In genomic region chr14:87993485-87993809, GRCh38 we compare ENCODE assay signal across 8 cellular contexts. TPM values are rescaled to one million over a fixed set of nuclear protein-coding genes. Genes with fewer than 3 reads are reported as not detected.
DNase-seq lines count a peak whose midpoint lies in the region; ATAC-seq, FAIRE-seq and TF ChIP-seq lines count a peak whose summit lies in the region.

No MANE protein-coding gene starts in this region.

- CTCF ChIA-PET in RWPE1 (lab: Yijun Ruan, JAX), result no interaction called here

- TF ChIP-seq POLR2A in Peyer's patch (IDR thresholded peaks at IDR 0.05), result no peak

- no peaks in the 10 kb centered on the region for H4K20me1 ChIP-seq in fibroblast of lung (ENCODE audit: control insufficient read depth, extremely low read depth, insufficient read depth, low read length)

- peak overlapping the region; percentile 71 for H3K9ac ChIP-seq in fibroblast of lung (ENCODE audit: insufficient read depth, low read length)
- peak overlapping the region; percentile 78 for H3K9ac ChIP-seq in skeletal muscle satellite cell (ENCODE audit: low read depth, low read length)

- peak overlapping the region; percentile 97 for H2AFZ ChIP-seq in fibroblast of lung (ENCODE audit: low read length)

- POLR2A ChIA-PET in RWPE1 (lab: Yijun Ruan, JAX; ENCODE audit: low non-redundant PET), result no interaction called here

- peaks cover 0 to 38% (median 0%) of the 10 kb centered on the region in 4 donors for H3K4me1 ChIP-seq in Peyer's patch
- peaks cover 4% of the 10 kb centered on the region for H3K4me1 ChIP-seq in fibroblast of lung (ENCODE audit: control insufficient read depth, extremely low read depth, insufficient read depth, low read length)
- H3K4me1 ChIP-seq in skeletal muscle satellite cell (ENCODE audit: control insufficient read depth, insufficient read depth, low read length), result peaks cover 10% of the 10 kb centered on the region

- no peaks in the 10 kb centered on the region for H3K79me2 ChIP-seq in fibroblast of lung (ENCODE audit: control insufficient read depth, insufficient read depth, low read length)

- peak; percentile 57 for FAIRE-seq in GM19239 (lab: Jason Lieb, UNC)

- peak overlapping the region; percentile 87 to 97 (median 92) for H3K27ac ChIP-seq in Peyer's patch
- peak overlapping the region; percentile 85 for H3K27ac ChIP-seq in fibroblast of lung (ENCODE audit: insufficient read depth, low read length)
- no peak overlapping the region for H3K27ac ChIP-seq in RWPE1

- no peak for ATAC-seq in GM18517 (IDR thresholded peaks at IDR 0.05; ENCODE audit: unreplicated experiment)

- H3K27me3 ChIP-seq in Peyer's patch (no peaks in the 10 kb centered on the region), fibroblast of lung (ENCODE audit: control insufficient read depth, insufficient read depth, low read length) (no peaks in the 10 kb centered on the region), skeletal muscle satellite cell (ENCODE audit: control insufficient read depth, insufficient read depth, low read length) (peaks cover under 1% of the 10 kb centered on the region)

- H3K36me3 ChIP-seq in Peyer's patch (no peaks in the 10 kb centered on the region), fibroblast of lung (ENCODE audit: control insufficient read depth, insufficient read depth, low read length) (no peaks in the 10 kb centered on the region), skeletal muscle satellite cell (ENCODE audit: insufficient read depth, low read length) (no peaks in the 10 kb centered on the region)

- no peak for TF ChIP-seq CTCF in Peyer's patch (IDR thresholded peaks at IDR 0.05)
- no peak for TF ChIP-seq CTCF in fibroblast of lung (conservative IDR thresholded peaks at IDR 0.05 in 1 of 2, IDR thresholded peaks at IDR 0.05 in 1 of 2; ENCODE audit: low read depth in 1 of 2, low read length in 2 of 2)
- no peak for TF ChIP-seq CTCF in RWPE1 (conservative IDR thresholded peaks at IDR 0.05; ENCODE audit: low read depth)

- DNase-seq in GM19239 (ENCODE audit: insufficient read length, low spot score), result no peak
- no peak for DNase-seq in Peyer's patch
- DNase-seq in fibroblast of lung (ENCODE audit: low read depth in 2 of 2), result no peak
- DNase-seq in RWPE1 (ENCODE audit: low spot score), result no peak
- DNase-seq in 8988T, result no peak
- DNase-seq in AG08395 (ENCODE audit: low spot score), result no peak

- H3K4me3 ChIP-seq in Peyer's patch (peak overlapping the region; percentile 62 to 92 (median 81)), fibroblast of lung (replicated peaks in 1 of 4; ENCODE audit: control extremely low read depth in 1 of 4, insufficient read depth in 1 of 4, low read depth in 3 of 4, low read length in 4 of 4) (peak overlapping the region; percentile 45 to 75 (median 69)), skeletal muscle satellite cell (ENCODE audit: low read length) (peak overlapping the region; percentile 81)

- peak overlapping the region; percentile 73 for H3K4me2 ChIP-seq in fibroblast of lung (ENCODE audit: extremely low read depth, insufficient read depth, low read length)
- H3K4me2 ChIP-seq in skeletal muscle satellite cell (ENCODE audit: low read length), result peak overlapping the region; percentile 86

- H3K9me3 ChIP-seq in Peyer's patch (no peaks in the 10 kb centered on the region), fibroblast of lung (ENCODE audit: control insufficient read depth, insufficient read depth, low read depth, low read length) (no peaks in the 10 kb centered on the region), skeletal muscle satellite cell (replicated peaks; ENCODE audit: low read length) (no peaks in the 10 kb centered on the region)

RNA-seq across cellular contexts. Expression of gene GALC, which starts 0.5 kb away (rescaled TPM):
- 10 to 100 TPM in 3 of 4 donors, 1 to 10 TPM in 1; 8.3 to 47.6 (median 42.3) TPM for total RNA-seq in Peyer's patch
- 18.7 and 22.8 TPM in 2 replicates for total RNA-seq in fibroblast of lung
- 12.9 and 13.3 TPM in 2 replicates for polyA plus RNA-seq in fibroblast of lung
- 8.4 and 9.0 TPM in 2 replicates for polyA plus RNA-seq in fibroblast of lung (2012)
- 3.1 and 4.0 TPM in 2 replicates for polyA minus RNA-seq in fibroblast of lung (ENCODE audit: low replicate concordance)
- 9.4 and 13.8 TPM in 2 replicates for total RNA-seq in skeletal muscle satellite cell (2012; rRNA removed)

RNA-seq across cellular contexts. Expression of gene GPR65, which starts 11.5 kb away (rescaled TPM):
- total RNA-seq in Peyer's patch (1 to 10 TPM in 3 of 4 donors, under 1 TPM in 1; 0.76 to 1.7 (median 1.2) TPM), fibroblast of lung (under 0.01 and 0.17 TPM in 2 replicates)
- 0.03 and 0.07 TPM in 2 replicates for polyA plus RNA-seq in fibroblast of lung
- 0.03 and 0.06 TPM in 2 replicates for polyA plus RNA-seq in fibroblast of lung (2012)
- not detected in 2 replicates for polyA minus RNA-seq in fibroblast of lung (ENCODE audit: low replicate concordance)
- total RNA-seq in skeletal muscle satellite cell (2012; rRNA removed), result not detected in 2 replicates
